Comparison of ENCODE assay signal across 1 cellular context in genomic region chr2:228549390-228550007, GRCh38.
TF ChIP-seq lines count a peak whose summit lies in the region.

No MANE protein-coding gene starts in this region.

TF ChIP-seq in GM12878, 131 proteins besides CTCF, POLR2A, EP300 and RAD21 (continued from another document):
- TF ChIP-seq PRDM15 (CRISPR knock-in tag; IDR thresholded peaks at IDR 0.05), result no peak
